ENCODE assay signal across 8 cellular contexts in the genomic region with DNA sequence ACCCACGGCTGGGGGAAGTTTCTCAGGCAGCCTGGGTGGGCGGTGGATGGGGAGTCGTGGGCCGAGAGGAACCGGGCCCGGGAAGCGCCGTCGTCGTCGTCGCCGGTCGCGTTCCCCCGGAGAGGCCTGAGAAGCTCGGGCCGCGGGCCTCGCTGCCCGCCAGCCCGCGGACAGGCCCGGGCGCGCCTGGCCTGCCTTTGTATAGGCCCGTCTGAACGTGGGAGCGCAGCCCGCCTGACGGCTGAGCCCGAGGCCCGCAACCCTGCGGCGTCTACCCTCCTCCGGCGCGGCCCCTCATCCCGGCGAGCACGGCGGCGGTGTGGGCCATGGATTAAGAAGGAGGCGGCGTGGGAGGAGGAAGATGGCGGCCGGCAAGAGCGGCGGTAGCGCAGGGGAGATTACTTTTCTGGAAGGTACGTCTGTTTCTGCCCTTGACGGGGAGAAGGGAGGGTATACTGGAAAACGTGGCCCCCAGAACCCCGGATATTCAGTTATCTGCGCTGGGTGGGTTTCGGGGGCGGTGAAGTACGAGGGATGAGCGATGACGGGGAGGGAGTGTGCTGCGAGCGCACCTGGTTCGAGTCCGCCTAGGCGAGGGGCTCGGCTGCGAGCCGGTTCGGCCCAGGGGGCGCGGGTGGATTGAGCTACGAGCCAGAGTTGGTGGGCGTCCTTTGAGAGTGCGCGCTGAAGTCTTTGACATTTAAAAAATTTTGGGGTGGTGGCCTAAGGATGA. TPM values are rescaled to one million over a fixed set of nuclear protein-coding genes. Genes with fewer than 3 reads are reported as not detected.
DNase-seq lines count a peak whose midpoint lies in the region; ATAC-seq, FAIRE-seq and TF ChIP-seq lines count a peak whose summit lies in the region.

No MANE protein-coding gene starts in this region.

- CTCF ChIA-PET in HepG2 (lab: Yijun Ruan, JAX; ENCODE audit: low intra/inter-chr PET ratio, low total read pairs), result no interaction called here

- H3K36me3 ChIP-seq in H7 (replicated peaks; ENCODE audit: control insufficient read depth, insufficient read depth, low read length), result no peaks in the 10 kb centered on the region
- H3K36me3 ChIP-seq in HepG2 (replicated peaks in 1 of 2; ENCODE audit: control insufficient read depth in 1 of 2, insufficient read depth in 2 of 2, low read length in 2 of 2), result no peaks in the 10 kb centered on the region

- intact Hi-C loops in HepG2 (cut with micrococcal nuclease; ENCODE audit: unreplicated experiment), result loop anchor here (5.0 kb wide), 1 partner anchor 315 kb away; no protein-coding TSS in a partner anchor

- H3K4me3 ChIP-seq in GM12875 (ENCODE audit: low read depth, low read length), result peak overlapping the region; percentile 84
- peak overlapping the region; percentile 83 for H3K4me3 ChIP-seq in H7 (ENCODE audit: insufficient read depth, low read depth, low read length)
- H3K4me3 ChIP-seq in HepG2 (replicated peaks in 1 of 3; ENCODE audit: insufficient read depth in 1 of 3, low read depth in 2 of 3, low read length in 3 of 3), result peak overlapping the region; percentile 83 to 96 (median 90)

- peak overlapping the region; percentile 83 for H3K4me2 ChIP-seq in HepG2 (ENCODE audit: low read depth, low read length)

- no peak for TF ChIP-seq EP300 in HepG2 (IDR thresholded peaks at IDR 0.05; ENCODE audit: low read depth in 2 of 2, low read length in 2 of 2)
- no peak for TF ChIP-seq EP300 in HepG2 (CRISPR knock-in tag; IDR thresholded peaks at IDR 0.05; ENCODE audit: borderline replicate concordance)

- H2AFZ ChIP-seq in HepG2 (ENCODE audit: low read length), result no peak overlapping the region

- no peak for TF ChIP-seq RAD21 in HepG2 (CRISPR knock-in tag; IDR thresholded peaks at IDR 0.05)

- FAIRE-seq in HepG2 (lab: Jason Lieb, UNC) (no peak), D721Med (lab: Jason Lieb, UNC) (no peak)

- TSS peak; percentile 55 for BruUV-seq in HepG2 (replicated peaks; lab: Mats Ljungman, UMichigan)

- H3K9ac ChIP-seq in HepG2 (ENCODE audit: insufficient read depth, low read depth, low read length), result peak overlapping the region; percentile 99

- WGBS in HepG2 (ENCODE audit: low lambda C conversion rate), result 1% methylated on average over 45 of the region's 75 CpGs

- peak; percentile 70 for ATAC-seq in HepG2

- POLR2A ChIA-PET in HepG2 (lab: Yijun Ruan, JAX), result interaction anchor here (0.9 to 1.6 kb wide), 14 partner anchors 8 to 359 kb away, joined by 3 to 14 read pairs (median 3); a partner anchor contains a TSS

- no peaks in the 10 kb centered on the region for H3K9me3 ChIP-seq in HepG2 (ENCODE audit: low read length)

- peak; percentile 65 for DNase-seq in H7
- DNase-seq in LoVo (ENCODE audit: low spot score), result peak; percentile 26
- peak; percentile 26 for DNase-seq in activated CD4-positive, CD25-positive, alpha-beta regulatory T cell treated with anti-CD3 and anti-CD28 coated beads, Interleukin-2, amount 50 U/mL, for 16 hours (ENCODE audit: low read depth, low spot score)
- peak; percentile 45 for DNase-seq in cerebellar cortex (ENCODE audit: low spot score)
- no peak for DNase-seq in HepG2 (ENCODE audit: low spot score)
- DNase-seq in stimulated activated CD4-positive, alpha-beta T cell treated with anti-CD3 and anti-CD28 coated beads, TNF-alpha, amount 100 ng/mL, for 24 hours (ENCODE audit: low read depth in 3 of 3), result peak; percentile 42 to 52 (median 46)
- DNase-seq in D721Med (ENCODE audit: insufficient read length, low spot score), result no peak

- TF ChIP-seq POLR2A in HepG2 (IDR thresholded peaks at IDR 0.05; ENCODE audit: insufficient read depth in 1 of 2, low read depth in 2 of 2, low read length in 2 of 2), result no peak; a peak in 1 of 4 replicates

- H3K4me1 ChIP-seq in HepG2 (ENCODE audit: insufficient read depth, low read length), result peaks cover 42% of the 10 kb centered on the region

- peaks cover 63% of the 10 kb centered on the region for H3K79me2 ChIP-seq in HepG2 (ENCODE audit: insufficient read depth, low read length)

- H4K20me1 ChIP-seq in HepG2 (ENCODE audit: insufficient read depth, low read length), result peaks cover 28% of the 10 kb centered on the region

- TF ChIP-seq CTCF in GM12875 (IDR thresholded peaks at IDR 0.05; ENCODE audit: borderline replicate concordance, insufficient read depth, low read depth, low read length) (no peak), HepG2 (CRISPR knock-in tag; IDR thresholded peaks at IDR 0.05) (no peak), D721Med (IDR thresholded peaks at IDR 0.05; ENCODE audit: insufficient read depth, missing control alignments) (no peak)

- no peaks in the 10 kb centered on the region for H3K27me3 ChIP-seq in H7 (ENCODE audit: control insufficient read depth, insufficient read depth, low read length)
- H3K27me3 ChIP-seq in HepG2 (ENCODE audit: control insufficient read depth in 1 of 2, insufficient read depth in 2 of 2, low read length in 2 of 2), result no peaks in the 10 kb centered on the region; a peak in 1 of 5 replicates

- in situ Hi-C loops in HepG2 (cut with HindIII; ENCODE audit: extremely low pct_ligation_motif_present, low pct_unique_long_range_greater_than_20kb), result no loop called here

- H3K27ac ChIP-seq in HepG2 (ENCODE audit: extremely low read length, insufficient read depth, low read length), result peak overlapping the region; percentile 95

TF ChIP-seq in HepG2, 621 proteins besides CTCF, POLR2A, EP300 and RAD21 (continues in another document):
- TF ChIP-seq TOPORS (CRISPR knock-in tag; IDR thresholded peaks at IDR 0.05) (no peak; the same call in 1 of the 2 replicates), ZNF788 (CRISPR knock-in tag; IDR thresholded peaks at IDR 0.05; ENCODE audit: borderline replicate concordance) (no peak), ZNF326 (CRISPR knock-in tag; IDR thresholded peaks at IDR 0.05; ENCODE audit: borderline replicate concordance) (no peak), SP4 (CRISPR knock-in tag; IDR thresholded peaks at IDR 0.05) (no peak)
- TF ChIP-seq, protein P1, sequence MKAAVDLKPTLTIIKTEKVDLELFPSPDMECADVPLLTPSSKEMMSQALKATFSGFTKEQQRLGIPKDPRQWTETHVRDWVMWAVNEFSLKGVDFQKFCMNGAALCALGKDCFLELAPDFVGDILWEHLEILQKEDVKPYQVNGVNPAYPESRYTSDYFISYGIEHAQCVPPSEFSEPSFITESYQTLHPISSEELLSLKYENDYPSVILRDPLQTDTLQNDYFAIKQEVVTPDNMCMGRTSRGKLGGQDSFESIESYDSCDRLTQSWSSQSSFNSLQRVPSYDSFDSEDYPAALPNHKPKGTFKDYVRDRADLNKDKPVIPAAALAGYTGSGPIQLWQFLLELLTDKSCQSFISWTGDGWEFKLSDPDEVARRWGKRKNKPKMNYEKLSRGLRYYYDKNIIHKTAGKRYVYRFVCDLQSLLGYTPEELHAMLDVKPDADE (CRISPR knock-in tag; IDR thresholded peaks at IDR 0.05), result no peak

RNA-seq across cellular contexts. Expression of a gene that starts 0.7 kb away (rescaled TPM):
- total RNA-seq in H7 (2014; rRNA removed; shearing (Covaris generic)), result 39.9 and 67.8 TPM in 2 replicates
- 45.2 and 50.1 TPM in 2 replicates for total RNA-seq in HepG2 (2016; rRNA removed; fragmentation: Illumina TruSeq; extraction: Trizol)
- total RNA-seq in HepG2 (2016; cell fraction: cytosol; rRNA removed; fragmentation: Illumina TruSeq; extraction: Trizol; ENCODE audit: low read depth), result 43.4 and 52.1 TPM in 2 replicates
- total RNA-seq in HepG2 (2016; cell fraction: insoluble cytoplasmic fraction; rRNA removed; fragmentation: Illumina TruSeq; extraction: Trizol), result 46.6 and 50.2 TPM in 2 replicates
- 44.9 and 52.8 TPM in 2 replicates for total RNA-seq in HepG2 (2016; cell fraction: membrane; rRNA removed; fragmentation: Illumina TruSeq; extraction: Trizol)
- 88.3 and 90.7 TPM in 2 replicates for total RNA-seq in HepG2 (2016; cell fraction: nucleus; rRNA removed; fragmentation: Illumina TruSeq; extraction: Trizol)
- 19.1 and 21.9 TPM in 2 replicates for polyA plus RNA-seq in HepG2 (2011; rRNA removed)
- 6.0 and 9.0 TPM in 2 replicates for polyA plus RNA-seq in HepG2 (2011; cell fraction: cytosol; rRNA removed)
- 22.1 and 28.2 TPM in 2 replicates for polyA plus RNA-seq in HepG2 (2011; cell fraction: nucleus; rRNA removed)
- polyA plus RNA-seq in HepG2 (2012), result 30.3 and 36.0 TPM in 2 replicates
- 1.9 and 2.2 TPM in 2 replicates for polyA plus RNA-seq in HepG2 (2016; cell fraction: cytosol; fragmentation: Illumina TruSeq; extraction: Trizol; ENCODE audit: low read depth)
- polyA plus RNA-seq in HepG2 (2016; cell fraction: insoluble cytoplasmic fraction; fragmentation: Illumina TruSeq; extraction: Trizol; ENCODE audit: low read depth), result 46.2 and 47.6 TPM in 2 replicates
- 7.1 and 7.5 TPM in 2 replicates for polyA plus RNA-seq in HepG2 (2016; cell fraction: membrane; fragmentation: Illumina TruSeq; extraction: Trizol; ENCODE audit: low read depth)
- polyA plus RNA-seq in HepG2 (2016; cell fraction: nucleus; fragmentation: Illumina TruSeq; extraction: Trizol; ENCODE audit: insufficient read depth, low read depth), result 113 and 116 TPM in 2 replicates
- polyA minus RNA-seq in HepG2 (2011; rRNA and poly(A)+ RNA removed; ENCODE audit: low replicate concordance), result 7.6 and 10.3 TPM in 2 replicates
- 25.9 and 29.5 TPM in 2 replicates for polyA minus RNA-seq in HepG2 (2011; cell fraction: cytosol; rRNA and poly(A)+ RNA removed)
- polyA minus RNA-seq in HepG2 (2011; cell fraction: nucleus; rRNA and poly(A)+ RNA removed), result 153 and 155 TPM in 2 replicates

Comparison
In these comparisons a context has a peak if more than half of its experiments do, and no peak if none do; other contexts are left out.
1. DNase-seq: peak in H7 (single experiment), LoVo (single experiment), activated CD4-positive, CD25-positive, alpha-beta regulatory T cell treated with anti-CD3 and anti-CD28 coated beads, Interleukin-2, amount 50 U/mL, for 16 hours (single experiment), cerebellar cortex (single experiment) and stimulated activated CD4-positive, alpha-beta T cell treated with anti-CD3 and anti-CD28 coated beads, TNF-alpha, amount 100 ng/mL, for 24 hours (3 of 3); none in HepG2 (single experiment) and D721Med (single experiment).
2. Peak in every context shown above with its lines, with median percentiles within 50 percentile points of each other: H3K4me3 ChIP-seq.